ENCODE assay signal across 8 cellular contexts in genomic region chr2:109218087-109218791, GRCh38.
DNase-seq lines count a peak whose midpoint lies in the region; ATAC-seq and TF ChIP-seq lines count a peak whose summit lies in the region.

No MANE protein-coding gene starts in this region.

- POLR2A ChIA-PET in activated CD8-positive, alpha-beta T cell treated with anti-CD3 and anti-CD28 coated beads for 36 hours (lab: Charles Lee), result no interaction called here
- POLR2A ChIA-PET in naive thymus-derived CD4-positive, alpha-beta T cell (lab: Charles Lee), result interaction anchor here (1.0 kb wide), 2 partner anchors 9 to 74 kb away, joined by 3 to 5 read pairs; no protein-coding TSS in a partner anchor
- POLR2A ChIA-PET in GM10248 (lab: Yijun Ruan, JAX), result no interaction called here

- ATAC-seq in GM23338, result no peak
- ATAC-seq in activated CD8-positive, alpha-beta T cell treated with anti-CD3 and anti-CD28 coated beads for 36 hours, result no peak
- ATAC-seq in naive thymus-derived CD4-positive, alpha-beta T cell, result no peak
- ATAC-seq in GM21381 (IDR thresholded peaks at IDR 0.05; ENCODE audit: unreplicated experiment), result no peak

- no peaks in the 10 kb centered on the region for H3K36me3 Mint-ChIP-seq in GM23338 (ENCODE audit: low read depth)
- peaks cover 3% of the 10 kb centered on the region for H3K36me3 Mint-ChIP-seq in activated CD8-positive, alpha-beta T cell treated with anti-CD3 and anti-CD28 coated beads for 36 hours (ENCODE audit: low read depth)
- peaks cover 0 to 7% (median 2%) of the 10 kb centered on the region in 5 donors for H3K36me3 Mint-ChIP-seq in naive thymus-derived CD4-positive, alpha-beta T cell

- no peak overlapping the region for H3K4me3 ChIP-seq in GM23338
- H3K4me3 ChIP-seq in naive thymus-derived CD4-positive, alpha-beta T cell (ENCODE audit: low read length), result peak overlapping the region; percentile 32

- H3K27ac ChIP-seq in GM23338 (ENCODE audit: low read depth), result no peak overlapping the region
- H3K27ac ChIP-seq in naive thymus-derived CD4-positive, alpha-beta T cell (ENCODE audit: low read depth, low read length), result no peak overlapping the region

- no peaks in the 10 kb centered on the region for H3K79me2 ChIP-seq in GM23338 (replicated peaks; ENCODE audit: insufficient read depth)

- H3K4me1 ChIP-seq in GM23338 (ENCODE audit: insufficient read depth), result no peaks in the 10 kb centered on the region
- peaks cover 43 to 57% of the 10 kb centered on the region in 2 donors for H3K4me1 ChIP-seq in naive thymus-derived CD4-positive, alpha-beta T cell (ENCODE audit: control insufficient read depth in 2 of 2, insufficient read depth in 2 of 2, low read length in 2 of 2)

- peaks cover 23% of the 10 kb centered on the region for H3K27me3 Mint-ChIP-seq in GM23338 (ENCODE audit: insufficient read depth, low read depth, poor library complexity)
- H3K27me3 Mint-ChIP-seq in activated CD8-positive, alpha-beta T cell treated with anti-CD3 and anti-CD28 coated beads for 36 hours, result peaks cover 36% of the 10 kb centered on the region
- peaks cover 40 to 55% (median 45%) of the 10 kb centered on the region in 5 donors for H3K27me3 Mint-ChIP-seq in naive thymus-derived CD4-positive, alpha-beta T cell

- H3K9me3 ChIP-seq in naive thymus-derived CD4-positive, alpha-beta T cell (ENCODE audit: control insufficient read depth in 2 of 3, low read length in 3 of 3), result no peaks in the 10 kb centered on the region

- H3K4me2 ChIP-seq in GM23338, result no peak overlapping the region

- intact Hi-C loops in activated CD8-positive, alpha-beta T cell treated with anti-CD3 and anti-CD28 coated beads for 36 hours (cut with micrococcal nuclease), result loop anchor here (5.0 to 10.0 kb wide), 2 partner anchors 86 to 117 kb away; no protein-coding TSS in a partner anchor
- intact Hi-C loops in naive thymus-derived CD4-positive, alpha-beta T cell (cut with micrococcal nuclease), result no loop called here

- H2AFZ ChIP-seq in GM23338, result 0 out of 2 replicates have a peak overlapping the region, but pooled peaks have one; percentile 18

- H3K27me3 ChIP-seq in GM23338 (ENCODE audit: insufficient read depth), result no peaks in the 10 kb centered on the region
- H3K27me3 ChIP-seq in naive thymus-derived CD4-positive, alpha-beta T cell (ENCODE audit: control insufficient read depth in 2 of 2, insufficient read depth in 2 of 2, low read length in 2 of 2), result peaks cover 16 to 24% of the 10 kb centered on the region in 2 donors

- peaks cover under 1% of the 10 kb centered on the region; the same call in 2 of the 3 replicates for H3K4me1 Mint-ChIP-seq in GM23338
- H3K4me1 Mint-ChIP-seq in activated CD8-positive, alpha-beta T cell treated with anti-CD3 and anti-CD28 coated beads for 36 hours (ENCODE audit: low read depth), result peaks cover 54% of the 10 kb centered on the region
- peaks cover 49 to 59% (median 58%) of the 10 kb centered on the region in 7 donors for H3K4me1 Mint-ChIP-seq in naive thymus-derived CD4-positive, alpha-beta T cell

- H3K27ac Mint-ChIP-seq in GM23338, result no peak overlapping the region
- H3K27ac Mint-ChIP-seq in activated CD8-positive, alpha-beta T cell treated with anti-CD3 and anti-CD28 coated beads for 36 hours, result peak overlapping the region; percentile 74
- H3K27ac Mint-ChIP-seq in naive thymus-derived CD4-positive, alpha-beta T cell, result peak overlapping the region in 4 of 9 donors; percentile 24 to 75 (median 47)

- TF ChIP-seq CTCF in GM10266 (IDR thresholded peaks at IDR 0.05; ENCODE audit: control insufficient read depth, insufficient read depth, low read depth, missing control alignments) (no peak), GM23338 (conservative IDR thresholded peaks at IDR 0.05; ENCODE audit: low read depth in 2 of 2) (no peak), GM10248 (IDR thresholded peaks at IDR 0.05; ENCODE audit: control extremely low read depth, extremely low read depth, low read depth, missing control alignments) (no peak)
- no peak for TF ChIP-seq CTCF in activated CD8-positive, alpha-beta T cell treated with anti-CD3 and anti-CD28 coated beads for 36 hours (IDR thresholded peaks at IDR 0.05)

- H4K20me1 ChIP-seq in GM23338 (replicated peaks; ENCODE audit: insufficient read depth), result no peaks in the 10 kb centered on the region

- CTCF ChIA-PET in activated CD8-positive, alpha-beta T cell treated with anti-CD3 and anti-CD28 coated beads for 36 hours (lab: Charles Lee), result no interaction called here
- CTCF ChIA-PET in naive thymus-derived CD4-positive, alpha-beta T cell (lab: Charles Lee), result interaction anchor here (0.9 kb wide), 2 partner anchors 10 to 176 kb away, joined by 3 to 4 read pairs; no protein-coding TSS in a partner anchor
- CTCF ChIA-PET in GM10248 (lab: Yijun Ruan, JAX), result interaction anchor here (1.3 kb wide), 1 partner anchor 8 kb away, joined by 3 read pairs; no protein-coding TSS in a partner anchor

- DNase-seq in GM10266 (ENCODE audit: extremely low spot score) (peak; percentile 24), GM23338 (ENCODE audit: low spot score) (no peak), NCI-H146 treated with DMSO at 0.1 percent for 48 hours (lab: John Stamatoyannopoulos, UW; ENCODE audit: unreplicated experiment) (no peak), AG20443 (ENCODE audit: low spot score) (no peak), GM10248 (ENCODE audit: extremely low spot score) (no peak)
- peak; percentile 14 for DNase-seq in activated CD8-positive, alpha-beta T cell treated with anti-CD3 and anti-CD28 coated beads for 36 hours
- no peak for DNase-seq in naive thymus-derived CD4-positive, alpha-beta T cell

- no peaks in the 10 kb centered on the region for H3F3A ChIP-seq in GM23338 (replicated peaks; ENCODE audit: low read depth)

- H3K9me2 ChIP-seq in GM23338 (ENCODE audit: insufficient read depth), result no peaks in the 10 kb centered on the region

- no peak overlapping the region for H3K4me3 Mint-ChIP-seq in GM23338
- no peak overlapping the region for H3K4me3 Mint-ChIP-seq in activated CD8-positive, alpha-beta T cell treated with anti-CD3 and anti-CD28 coated beads for 36 hours
- peak overlapping the region; percentile 46 to 83 (median 78) for H3K4me3 Mint-ChIP-seq in naive thymus-derived CD4-positive, alpha-beta T cell

- H3K9me3 Mint-ChIP-seq in GM23338, result no peaks in the 10 kb centered on the region; the same call in 2 of the 3 replicates
- H3K9me3 Mint-ChIP-seq in activated CD8-positive, alpha-beta T cell treated with anti-CD3 and anti-CD28 coated beads for 36 hours, result no peaks in the 10 kb centered on the region
- H3K9me3 Mint-ChIP-seq in naive thymus-derived CD4-positive, alpha-beta T cell, result peaks cover 0 to 3% (median 0%) of the 10 kb centered on the region in 11 donors

- no peaks in the 10 kb centered on the region for H3K36me3 ChIP-seq in GM23338 (ENCODE audit: insufficient read depth)
- H3K36me3 ChIP-seq in naive thymus-derived CD4-positive, alpha-beta T cell (ENCODE audit: control insufficient read depth in 2 of 3, insufficient read depth in 3 of 3, low read length in 3 of 3), result no peaks in the 10 kb centered on the region

Comparison
In these comparisons a context has a peak if more than half of its experiments do, and no peak if none do; other contexts are left out.
1. DNase-seq: peak in GM10266 (single experiment) and activated CD8-positive, alpha-beta T cell treated with anti-CD3 and anti-CD28 coated beads for 36 hours (single experiment); none in GM23338 (single experiment), naive thymus-derived CD4-positive, alpha-beta T cell (0 of 9), NCI-H146 treated with DMSO at 0.1 percent for 48 hours (single experiment), AG20443 (single experiment) and GM10248 (single experiment).
2. H3K4me3 Mint-ChIP-seq: peak in naive thymus-derived CD4-positive, alpha-beta T cell (10 of 10); none in GM23338 (single experiment) and activated CD8-positive, alpha-beta T cell treated with anti-CD3 and anti-CD28 coated beads for 36 hours (single experiment).